8 cellular contexts compared by ENCODE assay signal in genomic region chr2:42494434-42495233, GRCh38. TPM values are rescaled to one million over a fixed set of nuclear protein-coding genes. Genes with fewer than 3 reads are reported as not detected.
DNase-seq lines count a peak whose midpoint lies in the region; ATAC-seq and TF ChIP-seq lines count a peak whose summit lies in the region.

No MANE protein-coding gene starts in this region.

- H3K9me3 ChIP-seq in CD8-positive, alpha-beta T cell (ENCODE audit: low read length): no peaks in the 10 kb centered on the region

- intact Hi-C loops in CD8-positive, alpha-beta T cell (cut with DNase I, micrococcal nuclease): loop anchor here (1.0 to 10.0 kb wide), 9 partner anchors 72 to 1500 kb away; partner anchors contain the start of genes COX7A2L (in 2 of the 2), LRPPRC (in 1 of the 2) and MTA3 (in 1 of the 2)

- peak; percentile 92 for TF ChIP-seq CTCF in CD8-positive, alpha-beta T cell (IDR thresholded peaks at IDR 0.05)
- peak; percentile 90 for TF ChIP-seq CTCF in epithelial cell of esophagus (IDR thresholded peaks at IDR 0.05; ENCODE audit: insufficient read depth, low read depth, low read length, missing control alignments)

- peaks cover 32% of the 10 kb centered on the region for H3K4me1 Mint-ChIP-seq in CD8-positive, alpha-beta T cell (ENCODE audit: low read depth)

- peak overlapping the region; percentile 74 for H3K4me3 ChIP-seq in CD8-positive, alpha-beta T cell (ENCODE audit: low read depth, low read length)
- H3K4me3 ChIP-seq in epithelial cell of esophagus (ENCODE audit: low read length): peak overlapping the region; percentile 42

- H3K36me3 ChIP-seq in CD8-positive, alpha-beta T cell (ENCODE audit: insufficient read depth, low read length): no peaks in the 10 kb centered on the region

- ATAC-seq in CD8-positive, alpha-beta T cell: peak; percentile 43
- ATAC-seq in GM19467 (IDR thresholded peaks at IDR 0.05; ENCODE audit: unreplicated experiment): peak; percentile 46

- peak overlapping the region; percentile 93 for H3K4me3 Mint-ChIP-seq in CD8-positive, alpha-beta T cell

- peak; percentile 51 to 84 (median 69) for DNase-seq in CD8-positive, alpha-beta T cell
- DNase-seq in HUDEP-2 (lab: John Stamatoyannopoulos, UW; ENCODE audit: unreplicated experiment in 76 of 76): peak in 59 of 76 experiments; percentile 3 to 75 (median 36)
- DNase-seq in NOMO-1 treated with DMSO at 0.1 percent for 48 hours (lab: John Stamatoyannopoulos, UW; ENCODE audit: unreplicated experiment): peak; percentile 74
- peak; percentile 9 for DNase-seq in activated CD8-positive, alpha-beta memory T cell treated with anti-CD3 and anti-CD28 coated beads, Interleukin-2, amount 50 U/mL, for 1 hour (ENCODE audit: extremely low read depth)
- peak; percentile 82 for DNase-seq in epithelial cell of esophagus (ENCODE audit: low read depth)
- DNase-seq in mucosa of gallbladder (ENCODE audit: low spot score): peak; percentile 74
- DNase-seq in stimulated activated CD8-positive, alpha-beta memory T cell treated with anti-CD3 and anti-CD28 coated beads, Interleukin-4, amount 100 ng/mL, for 1 hour (ENCODE audit: low read depth in 2 of 2, low spot score in 1 of 2): peak; percentile 47 to 57

- peaks cover 4% of the 10 kb centered on the region for H3K36me3 Mint-ChIP-seq in CD8-positive, alpha-beta T cell

- CTCF ChIA-PET in CD8-positive, alpha-beta T cell (lab: Charles Lee): interaction anchor here (1.5 to 9.6 kb wide), 4 partner anchors 10 to 170 kb away, joined by 3 to 83 read pairs (median 4); no protein-coding TSS in a partner anchor

- POLR2A ChIA-PET in CD8-positive, alpha-beta T cell (lab: Charles Lee): interaction anchor here (0.8 to 1.8 kb wide), 3 partner anchors 157 to 316 kb away, joined by 3 to 7 read pairs (median 6); no protein-coding TSS in a partner anchor

- H3K27me3 Mint-ChIP-seq in CD8-positive, alpha-beta T cell (ENCODE audit: low read depth): peaks cover 9% of the 10 kb centered on the region

- peak overlapping the region; percentile 15 for H3K27ac ChIP-seq in CD8-positive, alpha-beta T cell (ENCODE audit: low read depth, low read length)

- H3K27ac Mint-ChIP-seq in CD8-positive, alpha-beta T cell: peak overlapping the region; percentile 89

- H3K9me3 Mint-ChIP-seq in CD8-positive, alpha-beta T cell: no peaks in the 10 kb centered on the region

- no peaks in the 10 kb centered on the region for H3K27me3 ChIP-seq in CD8-positive, alpha-beta T cell (ENCODE audit: insufficient read depth, low read length)

- H3K4me1 ChIP-seq in CD8-positive, alpha-beta T cell (ENCODE audit: insufficient read depth, low read length): no peaks in the 10 kb centered on the region

RNA-seq across cellular contexts. Expression of gene KCNG3, which starts 0.9 kb away (rescaled TPM):
- 1 to 10 TPM; 1.9 to 2.5 TPM for total RNA-seq in CD8-positive, alpha-beta T cell
- 0.12 TPM for total RNA-seq in mucosa of gallbladder

Comparison
In these comparisons a context has a peak if more than half of its experiments do, and no peak if none do; other contexts are left out.
1. Peak in every context shown above with its lines: DNase-seq, ATAC-seq, H3K4me3 ChIP-seq and H3K27ac ChIP-seq.
2. DNase-seq: peak in every context shown above with its lines; median percentile 82 in epithelial cell of esophagus; 74 in NOMO-1 treated with DMSO at 0.1 percent for 48 hours; 74 in mucosa of gallbladder; 69 in CD8-positive, alpha-beta T cell; 52 in stimulated activated CD8-positive, alpha-beta memory T cell treated with anti-CD3 and anti-CD28 coated beads, Interleukin-4, amount 100 ng/mL, for 1 hour; 36 in HUDEP-2; 9 in activated CD8-positive, alpha-beta memory T cell treated with anti-CD3 and anti-CD28 coated beads, Interleukin-2, amount 50 U/mL, for 1 hour.